ENCODE assay signal across 10 cellular contexts in genomic region chr17:17690156-17690737, GRCh38. TPM values are rescaled to one million over a fixed set of nuclear protein-coding genes. Genes with fewer than 3 reads are reported as not detected.
DNase-seq lines count a peak whose midpoint lies in the region; ATAC-seq and TF ChIP-seq lines count a peak whose summit lies in the region.
"Had no signal": no experiment of that assay in that cellular context is flagged by ENCODE, and none has a peak within 500 bp of the region (broad histone marks: within the 10 kb centered on the region; RNA-seq: fewer than 3 reads in every experiment).

No MANE protein-coding gene starts in this region.

- POLR2A ChIA-PET in PC-9 (lab: Charles Lee; ENCODE audit: unreplicated experiment): interaction anchor here (0.6 to 0.7 kb wide), 2 partner anchors 103 to 1193 kb away, joined by 5 to 6 read pairs; no protein-coding TSS in a partner anchor

- peak overlapping the region; percentile 88 for H3K4me2 ChIP-seq in PC-9

- CTCF ChIA-PET in PC-9 (lab: Charles Lee): interaction anchor here (0.5 to 0.7 kb wide), 3 partner anchors 8 to 49 kb away, joined by 4 to 9 read pairs (median 8); no protein-coding TSS in a partner anchor

- H3K36me3 ChIP-seq in PC-9 (ENCODE audit: low read depth) (0 out of 2 replicates have a peak, but pooled peaks cover 7% of the 10 kb centered on the region), thyroid gland (no peaks in the 10 kb centered on the region)

- peaks cover 90% of the 10 kb centered on the region for H3K79me2 ChIP-seq in PC-9 (ENCODE audit: low read depth)

- no peak for ATAC-seq in HG03571 (IDR thresholded peaks at IDR 0.05; ENCODE audit: unreplicated experiment)

- H3K27me3 ChIP-seq in PC-9 (ENCODE audit: insufficient read depth, low read depth) (no peaks in the 10 kb centered on the region), dorsolateral prefrontal cortex (no peaks in the 10 kb centered on the region), thyroid gland (no peaks in the 10 kb centered on the region)

- no peak for TF ChIP-seq POLR2A in thyroid gland (IDR thresholded peaks at IDR 0.05)

- DNase-seq in activated naive CD4-positive, alpha-beta T cell treated with Interleukin-2 at 50 U/mL for 16 hours: no peak
- DNase-seq in PC-9 (peak in 1 of 2 experiments; percentile 56), dorsolateral prefrontal cortex (no peak), thyroid gland (peak; percentile 70 to 83), medulla oblongata (ENCODE audit: extremely low spot score) (no peak), middle frontal gyrus (ENCODE audit: extremely low spot score, low spot score) (no peak)
- DNase-seq: KG1, NCI-H2107 had no signal

- no peaks in the 10 kb centered on the region for H3K27me3 Mint-ChIP-seq in activated naive CD4-positive, alpha-beta T cell treated with anti-CD3 and anti-CD28 coated beads, Interleukin-2, amount 50 U/mL, for 24 hours

- intact Hi-C loops in PC-9 (cut with micrococcal nuclease; ENCODE audit: unreplicated experiment) (no loop called here), dorsolateral prefrontal cortex (cut with DNase I) (loop anchor here in 1 of 2 donors (5.0 kb wide), 1 partner anchor 62 kb away; no protein-coding TSS in a partner anchor), thyroid gland (cut with DNase I) (no loop called here)

- H3K9me3 ChIP-seq in PC-9 (ENCODE audit: insufficient read depth, low read depth) (no peaks in the 10 kb centered on the region), thyroid gland (no peaks in the 10 kb centered on the region)

- H3K4me1 Mint-ChIP-seq in activated naive CD4-positive, alpha-beta T cell treated with anti-CD3 and anti-CD28 coated beads, Interleukin-2, amount 50 U/mL, for 24 hours: peaks cover 59% of the 10 kb centered on the region

- H3K4me3 ChIP-seq in PC-9 (no peak overlapping the region), dorsolateral prefrontal cortex (no peak overlapping the region), thyroid gland (replicated peaks in 1 of 3) (no peak overlapping the region)

- no peaks in the 10 kb centered on the region for H3K36me3 Mint-ChIP-seq in activated naive CD4-positive, alpha-beta T cell treated with anti-CD3 and anti-CD28 coated beads, Interleukin-2, amount 50 U/mL, for 24 hours

- WGBS in thyroid gland, 2 donors: 64 to 69% methylated on average over 9 of the region's 9 CpGs

- peak overlapping the region; percentile 94 for H3K27ac ChIP-seq in PC-9
- H3K27ac ChIP-seq in dorsolateral prefrontal cortex: peak overlapping the region in 36 of 59 donors; percentile 1 to 99 (median 98)
- peak overlapping the region in 2 of 3 donors; percentile 94 to 98 for H3K27ac ChIP-seq in thyroid gland

- H3K27ac Mint-ChIP-seq in activated naive CD4-positive, alpha-beta T cell treated with anti-CD3 and anti-CD28 coated beads, Interleukin-2, amount 50 U/mL, for 24 hours: peak overlapping the region; percentile 59

- BruUV-seq in PC-9 (replicated peaks; lab: Mats Ljungman, UMichigan): no TSS peak

- TF ChIP-seq CTCF in PC-9 (conservative IDR thresholded peaks at IDR 0.05): no peak
- no peak for TF ChIP-seq CTCF in dorsolateral prefrontal cortex (IDR thresholded peaks at IDR 0.05 in 54 of 56, conservative IDR thresholded peaks at IDR 0.05 in 2 of 56; ENCODE audit: low read depth in 1 of 56, partially characterized antibody in 56 of 56)
- no peak for TF ChIP-seq CTCF in thyroid gland (IDR thresholded peaks at IDR 0.05)

- peaks cover 93% of the 10 kb centered on the region for H3K4me1 ChIP-seq in PC-9 (replicated peaks; ENCODE audit: insufficient read depth)
- peaks cover 65 to 67% of the 10 kb centered on the region in 2 donors for H3K4me1 ChIP-seq in thyroid gland

- no peak overlapping the region for H3K4me3 Mint-ChIP-seq in activated naive CD4-positive, alpha-beta T cell treated with anti-CD3 and anti-CD28 coated beads, Interleukin-2, amount 50 U/mL, for 24 hours

- peaks cover 6% of the 10 kb centered on the region; the same call in 1 of the 2 replicates for H4K20me1 ChIP-seq in PC-9 (ENCODE audit: insufficient read depth)

- peaks cover 71% of the 10 kb centered on the region for H3F3A ChIP-seq in PC-9 (ENCODE audit: insufficient read depth, low read depth)

- H2AFZ ChIP-seq in PC-9: no peak overlapping the region

- H3K9me3 Mint-ChIP-seq in activated naive CD4-positive, alpha-beta T cell treated with anti-CD3 and anti-CD28 coated beads, Interleukin-2, amount 50 U/mL, for 24 hours: no peaks in the 10 kb centered on the region

- no peaks in the 10 kb centered on the region for H3K9me2 ChIP-seq in PC-9 (ENCODE audit: insufficient read depth)

RNA-seq across cellular contexts. Expression of gene RAI1, which starts 9.0 kb away (rescaled TPM):
- total RNA-seq in PC-9 (2021): 86.3 and 92.9 TPM in 2 replicates
- 10 to 100 TPM; 36.4 to 86.1 (median 56.3) TPM for total RNA-seq in dorsolateral prefrontal cortex
- total RNA-seq in thyroid gland: 10 to 100 TPM; 19.1 to 52.3 (median 34.1) TPM

Comparison
In these comparisons a context has a peak if more than half of its experiments do, and no peak if none do; other contexts are left out.
1. DNase-seq: peak in thyroid gland (2 of 2); none in activated naive CD4-positive, alpha-beta T cell treated with Interleukin-2 at 50 U/mL for 16 hours (single experiment), dorsolateral prefrontal cortex (0 of 10), medulla oblongata (single experiment) and middle frontal gyrus (single experiment).
2. Peak in every context shown above with its lines, with median percentiles within 50 percentile points of each other: H3K27ac ChIP-seq.